In genomic region chr1:5742032-5742431, GRCh38 we compare ENCODE assay signal across 23 cellular contexts.
DNase-seq lines count a peak whose midpoint lies in the region; ATAC-seq and TF ChIP-seq lines count a peak whose summit lies in the region.
"Had no signal": no experiment of that assay in that cellular context is flagged by ENCODE, and none has a peak within 500 bp of the region (broad histone marks: within the 10 kb centered on the region; RNA-seq: fewer than 3 reads in every experiment).

No MANE protein-coding gene starts in this region.

- H3K18ac ChIP-seq in neuronal stem cell (ENCODE audit: low read length) = no peak overlapping the region

- CTCF ChIA-PET in activated CD4-positive, alpha-beta T cell treated with anti-CD3 and anti-CD28 coated beads for 36 hours (lab: Charles Lee) = no interaction called here

- H4K91ac ChIP-seq in neuronal stem cell (ENCODE audit: low read depth, low read length, poor library complexity) = no peak overlapping the region

- no peaks in the 10 kb centered on the region for H3K9me3 ChIP-seq in RWPE2 (ENCODE audit: severe bottlenecking)
- peaks cover 0 to 8% of the 10 kb centered on the region in 2 donors for H3K9me3 ChIP-seq in neuronal stem cell (replicated peaks in 1 of 2; ENCODE audit: control insufficient read depth in 2 of 2, insufficient read depth in 1 of 2, low read depth in 1 of 2, low read length in 2 of 2)
- no peaks in the 10 kb centered on the region for H3K9me3 ChIP-seq in aorta (ENCODE audit: control insufficient read depth, low read length)
- H3K9me3 ChIP-seq: Caco-2, SJSA1 had no signal

- no peak overlapping the region for H2AFZ ChIP-seq in neuronal stem cell (ENCODE audit: low read length)

- H3K4me3 ChIP-seq in RWPE2 (ENCODE audit: severe bottlenecking) (no peak overlapping the region), neuronal stem cell (ENCODE audit: low read length in 2 of 2) (no peak overlapping the region), aorta (ENCODE audit: low read length in 2 of 2) (no peak overlapping the region)
- H3K4me3 ChIP-seq: GM12878, SJSA1 had no signal

- H3K14ac ChIP-seq in neuronal stem cell (ENCODE audit: low read length) = no peak overlapping the region

- H4K8ac ChIP-seq in neuronal stem cell (ENCODE audit: low read depth, low read length) = no peak overlapping the region

- no peak overlapping the region for H3K4me2 ChIP-seq in neuronal stem cell (ENCODE audit: insufficient read depth, low read length, poor library complexity, severe bottlenecking)

- H3K27ac ChIP-seq in RWPE2 (ENCODE audit: poor library complexity, severe bottlenecking) = no peak overlapping the region
- no peak overlapping the region for H3K27ac ChIP-seq in neuronal stem cell (replicated peaks; ENCODE audit: low read length)
- no peak overlapping the region for H3K27ac ChIP-seq in aorta (ENCODE audit: low read depth in 1 of 2, low read length in 2 of 2)
- H3K27ac ChIP-seq: HL-60, SJSA1 had no signal

- peak overlapping the region; percentile 29 for H2BK5ac ChIP-seq in neuronal stem cell (ENCODE audit: low read length)

- H3K4me3 Mint-ChIP-seq in activated CD4-positive, alpha-beta T cell treated with anti-CD3 and anti-CD28 coated beads for 36 hours = no peak overlapping the region
- H3K4me3 Mint-ChIP-seq: B cell; CD4-positive, CD25-positive, alpha-beta regulatory T cell had no signal

- H3K9ac ChIP-seq in neuronal stem cell (ENCODE audit: low read depth, low read length, poor library complexity) = no peak overlapping the region

- H3K36me3 ChIP-seq in RWPE2 (ENCODE audit: low read depth) (no peaks in the 10 kb centered on the region), neuronal stem cell (replicated peaks in 1 of 2; ENCODE audit: control insufficient read depth in 2 of 2, insufficient read depth in 2 of 2, low read length in 2 of 2) (no peaks in the 10 kb centered on the region), aorta (ENCODE audit: control insufficient read depth in 1 of 2, insufficient read depth in 2 of 2, low read length in 1 of 2) (no peaks in the 10 kb centered on the region)
- H3K36me3 ChIP-seq: SJSA1 had no signal

- H3K4ac ChIP-seq in neuronal stem cell (ENCODE audit: low read length) = no peak overlapping the region

- H3K4me1 Mint-ChIP-seq in activated CD4-positive, alpha-beta T cell treated with anti-CD3 and anti-CD28 coated beads for 36 hours = no peaks in the 10 kb centered on the region
- H3K4me1 Mint-ChIP-seq: B cell had no signal

- no peaks in the 10 kb centered on the region for H3K79me1 ChIP-seq in neuronal stem cell (ENCODE audit: low read depth, low read length)

- peak overlapping the region; percentile 64 for H2BK15ac ChIP-seq in neuronal stem cell (ENCODE audit: low read length)

- H3K36me3 Mint-ChIP-seq in activated CD4-positive, alpha-beta T cell treated with anti-CD3 and anti-CD28 coated beads for 36 hours (ENCODE audit: low read depth) = no peaks in the 10 kb centered on the region
- H3K36me3 Mint-ChIP-seq: CD4-positive, CD25-positive, alpha-beta regulatory T cell had no signal

- DNase-seq in cardiac septum (ENCODE audit: low spot score) (peak; percentile 64), Right ventricle myocardium inferior (ENCODE audit: missing footprints) (no peak), RWPE2 (ENCODE audit: low spot score) (peak; percentile 22), neuronal stem cell (ENCODE audit: low spot score) (no peak), aorta (peak; percentile 27 to 46), NCI-H748 (lab: John Stamatoyannopoulos, UW; ENCODE audit: unreplicated experiment) (no peak)
- no peak for DNase-seq in activated CD4-positive, alpha-beta T cell treated with anti-CD3 and anti-CD28 coated beads for 36 hours
- DNase-seq: CD4-positive, CD25-positive, alpha-beta regulatory T cell; DMS 273 treated with DMSO at 0.1 percent for 48 hours; DND-41; H7; KBM-7; MM.1S; NCI-H1048; NCI-H1417 treated with DMSO at 0.1 percent for 48 hours; NCI-H187; NCI-H446 treated with DMSO at 0.1 percent for 48 hours; NCI-H748 treated with DMSO at 0.1 percent for 48 hours had no signal

- H2BK120ac ChIP-seq in neuronal stem cell (ENCODE audit: low read depth, low read length) = no peak overlapping the region

- no peak overlapping the region for H2BK12ac ChIP-seq in neuronal stem cell (ENCODE audit: low read length)

- H3K27me3 Mint-ChIP-seq in activated CD4-positive, alpha-beta T cell treated with anti-CD3 and anti-CD28 coated beads for 36 hours = peaks cover 10% of the 10 kb centered on the region

- WGBS in neuronal stem cell (ENCODE audit: extremely low coverage in 2 of 2, insufficient read length in 2 of 2, insufficient replicate concordance in 1 of 2), 2 donors = no CpG with 5 or more reads among the region's 9 CpGs
- WGBS in aorta, 2 donors = 76% methylated on average over 9 of the region's 9 CpGs

- H3K27ac Mint-ChIP-seq in activated CD4-positive, alpha-beta T cell treated with anti-CD3 and anti-CD28 coated beads for 36 hours = no peak overlapping the region
- H3K27ac Mint-ChIP-seq: B cell; CD4-positive, CD25-positive, alpha-beta regulatory T cell had no signal

- POLR2A ChIA-PET in activated CD4-positive, alpha-beta T cell treated with anti-CD3 and anti-CD28 coated beads for 36 hours (lab: Charles Lee) = no interaction called here

- H3K23ac ChIP-seq in neuronal stem cell (ENCODE audit: low read depth, low read length, poor library complexity) = no peak overlapping the region

- H3K4me1 ChIP-seq in RWPE2 (ENCODE audit: insufficient read depth, poor library complexity, severe bottlenecking) (no peaks in the 10 kb centered on the region), neuronal stem cell (ENCODE audit: control insufficient read depth in 2 of 2, insufficient read depth in 1 of 2, low read depth in 1 of 2, low read length in 2 of 2) (peaks cover 6 to 15% of the 10 kb centered on the region in 2 donors), aorta (ENCODE audit: control insufficient read depth in 1 of 2, insufficient read depth in 2 of 2, low read length in 2 of 2) (no peaks in the 10 kb centered on the region)
- H3K4me1 ChIP-seq: SJSA1 had no signal

- H3K27me3 ChIP-seq in RWPE2 (ENCODE audit: insufficient read depth, poor library complexity, severe bottlenecking) (no peaks in the 10 kb centered on the region), neuronal stem cell (ENCODE audit: control insufficient read depth in 3 of 3, insufficient read depth in 3 of 3, low read depth in 1 of 3, low read length in 3 of 3) (peaks cover 0 to 9% (median 0%) of the 10 kb centered on the region in 3 experiments), aorta (ENCODE audit: control insufficient read depth in 1 of 2, insufficient read depth in 2 of 2, low read length in 1 of 2) (no peaks in the 10 kb centered on the region)
- H3K27me3 ChIP-seq: SJSA1 had no signal

- intact Hi-C loops in cardiac septum (cut with DNase I) = loop anchor here (10.0 kb wide), 1 partner anchor 1087 kb away; the partner anchor contains the start of gene AJAP1
- intact Hi-C loops in Right ventricle myocardium inferior (cut with DNase I) = no loop called here
- intact Hi-C loops in aorta (cut with DNase I) = no loop called here
- intact Hi-C loops in activated CD4-positive, alpha-beta T cell treated with anti-CD3 and anti-CD28 coated beads for 36 hours (cut with DNase I, micrococcal nuclease) = no loop called here

- H3K9me3 Mint-ChIP-seq in activated CD4-positive, alpha-beta T cell treated with anti-CD3 and anti-CD28 coated beads for 36 hours (ENCODE audit: low read depth) = no peaks in the 10 kb centered on the region
- H3K9me3 Mint-ChIP-seq: CD4-positive, CD25-positive, alpha-beta regulatory T cell had no signal

- peak overlapping the region; percentile 71 for H2AK5ac ChIP-seq in neuronal stem cell (ENCODE audit: low read depth, low read length)

- no peak for TF ChIP-seq CTCF in RWPE2 (IDR thresholded peaks at IDR 0.05; ENCODE audit: poor library complexity, severe bottlenecking)

- ATAC-seq in Right ventricle myocardium inferior (no peak), RWPE2 (ENCODE audit: low read depth) (no peak), aorta (ENCODE audit: low FRiP score) (no peak)
- ATAC-seq in activated CD4-positive, alpha-beta T cell treated with anti-CD3 and anti-CD28 coated beads for 36 hours = no peak
- ATAC-seq: GM12878 had no signal

Comparison
In these comparisons a context has a peak if more than half of its experiments do, and no peak if none do; other contexts are left out.
1. DNase-seq: peak in cardiac septum (single experiment), RWPE2 (single experiment) and aorta (2 of 2); none in Right ventricle myocardium inferior (single experiment), neuronal stem cell (single experiment), activated CD4-positive, alpha-beta T cell treated with anti-CD3 and anti-CD28 coated beads for 36 hours (single experiment) and NCI-H748 (single experiment).